ENCODE assay signal across 30 cellular contexts in the genomic region with DNA sequence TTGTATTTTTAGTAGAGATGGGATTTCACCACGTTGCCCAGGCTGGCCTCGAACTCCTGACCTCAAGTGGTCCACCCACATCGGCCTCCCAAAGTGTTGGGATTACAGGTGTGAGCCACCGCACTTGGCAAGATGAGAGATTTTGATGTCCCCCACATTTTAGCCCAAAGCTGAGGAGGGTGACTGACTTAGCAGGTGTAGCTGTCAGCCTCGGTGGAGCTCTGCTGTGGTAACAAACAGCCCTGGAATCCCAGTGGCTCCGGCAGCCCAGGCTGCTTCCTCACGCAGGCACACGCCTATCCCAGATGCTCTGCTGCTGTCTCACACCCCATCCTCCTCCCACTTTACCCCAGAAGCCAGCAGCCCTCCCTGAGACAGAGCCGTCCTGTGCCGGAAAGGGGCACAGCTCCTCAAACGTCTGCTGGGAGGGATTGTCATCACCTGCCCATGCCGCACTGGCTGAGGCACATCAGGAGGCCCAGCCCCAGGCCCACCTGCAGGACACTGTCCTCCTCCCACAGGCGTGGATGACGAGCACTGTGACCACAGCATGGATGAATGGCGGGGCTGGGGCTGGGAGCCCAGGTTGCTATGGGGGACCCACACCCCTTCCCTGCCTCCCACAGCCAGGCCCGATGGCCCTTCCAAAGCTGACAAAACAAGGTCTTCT. TPM values are rescaled to one million over a fixed set of nuclear protein-coding genes. Genes with fewer than 3 reads are reported as not detected.
DNase-seq lines count a peak whose midpoint lies in the region; ATAC-seq, FAIRE-seq and TF ChIP-seq lines count a peak whose summit lies in the region.
"Had no signal": no experiment of that assay in that cellular context is flagged by ENCODE, and none has a peak within 500 bp of the region (broad histone marks: within the 10 kb centered on the region; RNA-seq: fewer than 3 reads in every experiment).

No MANE protein-coding gene starts in this region.

- peak overlapping the region; percentile 86 for H2AK9ac ChIP-seq in IMR-90 (replicated peaks; ENCODE audit: low read depth, low read length, poor library complexity)

- intact Hi-C loops in IMR-90 (cut with micrococcal nuclease) (no loop called here), endothelial cell of umbilical vein (cut with micrococcal nuclease) (loop anchor here (1.0 kb wide), 3 partner anchors 10 to 88 kb away; a partner anchor contains a TSS)
- intact Hi-C loops in activated CD4-positive, alpha-beta T cell treated with anti-CD3 and anti-CD28 coated beads, Interleukin-2, amount 10 ng/mL, durations not matched to agents 24 days and 14 days (cut with micrococcal nuclease) = no loop called here

- H3K4me1 ChIP-seq in IMR-90 (ENCODE audit: control insufficient read depth, insufficient read depth, low read length) (peaks cover 47% of the 10 kb centered on the region), endothelial cell of umbilical vein (ENCODE audit: control insufficient read depth, extremely low read depth, insufficient read depth, low read length) (peaks cover 33% of the 10 kb centered on the region), osteoblast (ENCODE audit: insufficient read depth, low read length) (peaks cover 66% of the 10 kb centered on the region)
- H3K4me1 ChIP-seq: pancreas had no signal

- BruUV-seq in IMR-90 (replicated peaks; lab: Mats Ljungman, UMichigan) = no TSS peak
- BruUV-seq in endothelial cell of umbilical vein (replicated peaks; lab: Mats Ljungman, UMichigan) = no TSS peak

- dilution Hi-C loops in IMR-90 (cut with HindIII; ENCODE audit: low sequenced_read_pairs, unreplicated experiment) = no loop called here
- dilution Hi-C loops in endothelial cell of umbilical vein (cut with MboI; ENCODE audit: extremely low pct_ligation_motif_present, low sequenced_read_pairs) = no loop called here

- peak overlapping the region; percentile 61 for H4K5ac ChIP-seq in IMR-90 (ENCODE audit: low read depth, low read length)

- H3K9me1 ChIP-seq in IMR-90 (ENCODE audit: insufficient read depth, low read length) (peaks cover 32% of the 10 kb centered on the region), endothelial cell of umbilical vein (replicated peaks; ENCODE audit: control insufficient read depth, extremely low read depth, insufficient read depth, low read length) (no peaks in the 10 kb centered on the region)

- peak overlapping the region; percentile 68 for H3K18ac ChIP-seq in IMR-90 (ENCODE audit: low read depth, low read length)

- peak overlapping the region; percentile 91 for H3K14ac ChIP-seq in IMR-90 (replicated peaks; ENCODE audit: low read depth, low read length)

- H4K8ac ChIP-seq in IMR-90 (ENCODE audit: low read depth in 2 of 2, low read length in 2 of 2) = peak overlapping the region; percentile 77 to 96

- peak overlapping the region; percentile 97 for H4K91ac ChIP-seq in IMR-90 (ENCODE audit: insufficient read depth, low read depth, low read length)

- TF ChIP-seq POLR2A in IMR-90 (IDR thresholded peaks at IDR 0.05; ENCODE audit: low read depth, low read length) = no peak
- no peak for TF ChIP-seq POLR2A in endothelial cell of umbilical vein (IDR thresholded peaks at IDR 0.05; ENCODE audit: low read depth, low read length)

- DNase-seq in AG20443 (ENCODE audit: low spot score) = peak; percentile 11
- DNase-seq in IMR-90 = no peak
- DNase-seq in endothelial cell of umbilical vein (ENCODE audit: low read depth, low spot score) = no peak
- DNase-seq in osteoblast (ENCODE audit: insufficient read length, low spot score, missing footprints) = peak; percentile 65
- DNase-seq in activated CD4-positive, alpha-beta T cell treated with anti-CD3 and anti-CD28 coated beads, Interleukin-2, amount 10 ng/mL, durations not matched to agents 24 days and 14 days = no peak
- DNase-seq in NCI-H1105 (lab: John Stamatoyannopoulos, UW) = no peak
- DNase-seq: activated CD4-positive, alpha-beta T cell treated with anti-CD3 and anti-CD28 coated beads, Interleukin-2, amount 50 U/mL, for 48 hours; activated naive CD4-positive, alpha-beta T cell; activated naive CD8-positive, alpha-beta T cell treated with anti-CD3 and anti-CD28 coated beads, Interleukin-2, amount 50 U/mL, for 24 hours; CD8-positive, alpha-beta memory T cell; DMS 273 treated with DMSO at 0.1 percent for 48 hours; Karpas-422; lower lobe of right lung; NCI-H1436 treated with DMSO at 0.1 percent for 48 hours; RPMI8226; stimulated activated CD4-positive, alpha-beta T cell treated with anti-CD3 and anti-CD28 coated beads, Interleukin-2, amount 100 ng/mL, for 24 hours had no signal

- H3K4me3 ChIP-seq in IMR-90 (ENCODE audit: insufficient read depth, low read depth, low read length) (no peak overlapping the region), endothelial cell of umbilical vein (replicated peaks in 1 of 3; ENCODE audit: insufficient read depth in 1 of 3, low read depth in 1 of 3, low read length in 3 of 3) (no peak overlapping the region), osteoblast (ENCODE audit: insufficient read depth, low read length) (no peak overlapping the region)
- H3K4me3 ChIP-seq: esophagus muscularis mucosa, lower lobe of right lung, mucosa of descending colon, pancreas had no signal

- H3K27ac ChIP-seq in IMR-90 (ENCODE audit: insufficient read depth, low read length) (peak overlapping the region; percentile 65), endothelial cell of umbilical vein (ENCODE audit: insufficient read depth, low read depth, low read length) (peak overlapping the region; percentile 61), osteoblast (ENCODE audit: low read depth, low read length) (peak overlapping the region; percentile 55)
- H3K27ac ChIP-seq: esophagus muscularis mucosa, foreskin keratinocyte, pancreas, thoracic aorta had no signal

- H2BK120ac ChIP-seq in IMR-90 (ENCODE audit: low read depth, low read length) = peak overlapping the region; percentile 98

- peak overlapping the region; percentile 87 for H2BK5ac ChIP-seq in IMR-90 (ENCODE audit: low read depth, low read length, poor library complexity, severe bottlenecking)

- peak overlapping the region; percentile 94 for H2BK20ac ChIP-seq in IMR-90 (ENCODE audit: low read depth, low read length)

- no peak overlapping the region for H3K27ac Mint-ChIP-seq in activated CD4-positive, alpha-beta T cell treated with anti-CD3 and anti-CD28 coated beads, Interleukin-2, amount 10 ng/mL, durations not matched to agents 24 days and 14 days
- H3K27ac Mint-ChIP-seq: activated naive CD8-positive, alpha-beta T cell treated with anti-CD3 and anti-CD28 coated beads, Interleukin-2, amount 50 U/mL, for 24 hours; CD8-positive, alpha-beta memory T cell; dendritic cell treated with granulocyte-macrophage colony-stimulating factor and Interleukin-4, amounts not matched to agents 40 ng/mL and 50 ng/mL, for 4 days; nephron; stimulated activated naive CD8-positive, alpha-beta T cell treated with anti-CD3 and anti-CD28 coated beads, Interleukin-15, Interleukin-2, amounts not matched to agents 100 ng/mL and 50 ng/mL, for 24 hours; T-helper 1 cell treated with Interleukin-12 subunit alpha and Interleukin-12 subunit beta and Interleukin-4 antibody, amounts not matched to agents 30 μg/mL and 1 μg/mL, for 36 hours had no signal

- 96% methylated on average over 4 of the region's 16 CpGs; no CpG with 5 or more reads in 1 of the 2 experiments for WGBS in IMR-90 (ENCODE audit: extremely low coverage in 2 of 2, insufficient read length in 1 of 2), 2 experiments

- FAIRE-seq in endothelial cell of umbilical vein (lab: Jason Lieb, UNC) = no peak
- FAIRE-seq: GM12892, pancreas, TTC549 had no signal

- no peaks in the 10 kb centered on the region for H3K27me3 ChIP-seq in IMR-90 (ENCODE audit: control insufficient read depth, insufficient read depth, low read length)
- H3K27me3 ChIP-seq in endothelial cell of umbilical vein (ENCODE audit: control insufficient read depth in 2 of 2, insufficient read depth in 2 of 2, low read length in 2 of 2) = no peaks in the 10 kb centered on the region
- H3K27me3 ChIP-seq in osteoblast (ENCODE audit: insufficient read depth, low read length) = no peaks in the 10 kb centered on the region
- H3K27me3 ChIP-seq: pancreas had no signal

- H3K9me3 ChIP-seq in IMR-90 (ENCODE audit: control insufficient read depth, insufficient read depth, low read length) (no peaks in the 10 kb centered on the region), endothelial cell of umbilical vein (replicated peaks; ENCODE audit: control insufficient read depth, insufficient read depth, low read length) (no peaks in the 10 kb centered on the region), osteoblast (ENCODE audit: low read depth, low read length) (no peaks in the 10 kb centered on the region)
- H3K9me3 ChIP-seq: esophagus muscularis mucosa, lower lobe of right lung, mucosa of descending colon, pancreas, thoracic aorta had no signal

- H3K9me3 Mint-ChIP-seq in activated CD4-positive, alpha-beta T cell treated with anti-CD3 and anti-CD28 coated beads, Interleukin-2, amount 10 ng/mL, durations not matched to agents 24 days and 14 days = no peaks in the 10 kb centered on the region
- H3K9me3 Mint-ChIP-seq: activated naive CD8-positive, alpha-beta T cell treated with anti-CD3 and anti-CD28 coated beads, Interleukin-2, amount 50 U/mL, for 24 hours; CD8-positive, alpha-beta memory T cell; central memory CD8-positive, alpha-beta T cell; dendritic cell treated with granulocyte-macrophage colony-stimulating factor and Interleukin-4, amounts not matched to agents 40 ng/mL and 50 ng/mL, for 4 days; nephron; stimulated activated naive CD8-positive, alpha-beta T cell treated with anti-CD3 and anti-CD28 coated beads, Interleukin-15, Interleukin-2, amounts not matched to agents 100 ng/mL and 50 ng/mL, for 24 hours; T-helper 1 cell treated with Interleukin-12 subunit alpha and Interleukin-12 subunit beta and Interleukin-4 antibody, amounts not matched to agents 30 μg/mL and 1 μg/mL, for 36 hours had no signal

- H3K79me2 ChIP-seq in endothelial cell of umbilical vein (ENCODE audit: control insufficient read depth, insufficient read depth, low read length) (no peaks in the 10 kb centered on the region), osteoblast (ENCODE audit: insufficient read depth, low read length) (no peaks in the 10 kb centered on the region)

- peak overlapping the region; percentile 76 for H2AFZ ChIP-seq in IMR-90 (replicated peaks; ENCODE audit: low read length, poor library complexity)
- no peak overlapping the region for H2AFZ ChIP-seq in endothelial cell of umbilical vein (ENCODE audit: low read depth, low read length)
- H2AFZ ChIP-seq in osteoblast (ENCODE audit: low read length) = no peak overlapping the region

- ATAC-seq in IMR-90 (ENCODE audit: low read depth) (no peak), GM18858 (IDR thresholded peaks at IDR 0.05; ENCODE audit: unreplicated experiment) (no peak), GM19035 (IDR thresholded peaks at IDR 0.05; ENCODE audit: unreplicated experiment) (no peak)
- ATAC-seq: activated naive CD8-positive, alpha-beta T cell treated with anti-CD3 and anti-CD28 coated beads, Interleukin-2, amount 50 U/mL, for 24 hours; lower lobe of right lung; mucosa of descending colon had no signal

- POLR2A ChIA-PET in IMR-90 (lab: Charles Lee; ENCODE audit: unreplicated experiment) = no interaction called here
- POLR2A ChIA-PET in endothelial cell of umbilical vein (lab: Charles Lee) = interaction anchor here (1.0 to 1.5 kb wide), 2 partner anchors 9 to 11 kb away, joined by 3 to 8 read pairs; a partner anchor contains a TSS

- H2AK5ac ChIP-seq in IMR-90 (ENCODE audit: low read depth, low read length) = peak overlapping the region; percentile 99

- peak overlapping the region; percentile 94; the same call in 2 of the 3 replicates for H2BK15ac ChIP-seq in IMR-90 (ENCODE audit: low read depth, low read length)

- CTCF ChIA-PET in IMR-90 (lab: Yijun Ruan, JAX) = no interaction called here
- CTCF ChIA-PET in endothelial cell of umbilical vein (lab: Charles Lee) = interaction anchor here (0.6 to 2.2 kb wide), 4 partner anchors 10 to 40 kb away, joined by 4 to 7 read pairs (median 6); a partner anchor contains a TSS

- no peak overlapping the region for H3K4me3 Mint-ChIP-seq in activated CD4-positive, alpha-beta T cell treated with anti-CD3 and anti-CD28 coated beads, Interleukin-2, amount 10 ng/mL, durations not matched to agents 24 days and 14 days
- H3K4me3 Mint-ChIP-seq: activated naive CD8-positive, alpha-beta T cell treated with anti-CD3 and anti-CD28 coated beads, Interleukin-2, amount 50 U/mL, for 24 hours; CD8-positive, alpha-beta memory T cell; central memory CD8-positive, alpha-beta T cell; dendritic cell treated with granulocyte-macrophage colony-stimulating factor and Interleukin-4, amounts not matched to agents 40 ng/mL and 50 ng/mL, for 4 days; stimulated activated naive CD8-positive, alpha-beta T cell treated with anti-CD3 and anti-CD28 coated beads, Interleukin-15, Interleukin-2, amounts not matched to agents 100 ng/mL and 50 ng/mL, for 24 hours; T-helper 1 cell treated with Interleukin-12 subunit alpha and Interleukin-12 subunit beta and Interleukin-4 antibody, amounts not matched to agents 30 μg/mL and 1 μg/mL, for 36 hours had no signal

- in situ Hi-C loops in IMR-90 (cut with MboI; ENCODE audit: low sequenced_read_pairs) = no loop called here

- no peak for TF ChIP-seq RAD21 in IMR-90 (IDR thresholded peaks at IDR 0.05; ENCODE audit: low read length)

- H3K36me3 ChIP-seq in IMR-90 (ENCODE audit: control insufficient read depth, insufficient read depth, low read length) (no peaks in the 10 kb centered on the region), endothelial cell of umbilical vein (ENCODE audit: control insufficient read depth in 2 of 2, extremely low read depth in 1 of 2, insufficient read depth in 2 of 2, low read length in 2 of 2) (no peaks in the 10 kb centered on the region), osteoblast (ENCODE audit: insufficient read depth, low read length) (no peaks in the 10 kb centered on the region)
- H3K36me3 ChIP-seq: esophagus muscularis mucosa, lower lobe of right lung, pancreas, thoracic aorta had no signal

- peaks cover 4 to 28% of the 10 kb centered on the region in 2 experiments; a peak in 2 of 4 replicates for H3K79me1 ChIP-seq in IMR-90 (ENCODE audit: low read depth in 1 of 2, low read length in 2 of 2)

- TF ChIP-seq CTCF in IMR-90 (conservative IDR thresholded peaks at IDR 0.05; ENCODE audit: low read depth, low read length) = no peak
- TF ChIP-seq CTCF in endothelial cell of umbilical vein (IDR thresholded peaks at IDR 0.05; ENCODE audit: extremely low read depth in 1 of 2, insufficient read depth in 1 of 2, low read depth in 1 of 2, low read length in 2 of 2) = no peak
- no peak for TF ChIP-seq CTCF in osteoblast (IDR thresholded peaks at IDR 0.05; ENCODE audit: extremely low read depth, low read depth, low read length)

- peak overlapping the region; percentile 94 for H3K4ac ChIP-seq in IMR-90 (ENCODE audit: low read depth, low read length)

- peaks cover 3% of the 10 kb centered on the region; the same call in 1 of the 2 replicates for H4K20me1 ChIP-seq in IMR-90 (ENCODE audit: insufficient read depth, low read length)
- H4K20me1 ChIP-seq in endothelial cell of umbilical vein (replicated peaks; ENCODE audit: control insufficient read depth, extremely low read depth, insufficient read depth, low read length) = no peaks in the 10 kb centered on the region
- no peaks in the 10 kb centered on the region for H4K20me1 ChIP-seq in osteoblast (ENCODE audit: insufficient read depth, low read length)

- H3K56ac ChIP-seq in IMR-90 (ENCODE audit: extremely low read depth, insufficient read depth, low read length) = peak overlapping the region; percentile 75; the same call in 1 of the 2 replicates

- peak overlapping the region; percentile 11; the same call in 1 of the 2 replicates for H3K9ac ChIP-seq in IMR-90 (ENCODE audit: low read depth, low read length)
- H3K9ac ChIP-seq in endothelial cell of umbilical vein (replicated peaks; ENCODE audit: extremely low read depth, insufficient read depth, low read length) = peak overlapping the region; percentile 16

- H3K4me2 ChIP-seq in IMR-90 (ENCODE audit: low read depth, low read length) (no peak overlapping the region), endothelial cell of umbilical vein (ENCODE audit: insufficient read depth, low read length) (no peak overlapping the region), osteoblast (ENCODE audit: insufficient read depth, low read length) (peak overlapping the region; percentile 58)

- H3K4me1 Mint-ChIP-seq in activated CD4-positive, alpha-beta T cell treated with anti-CD3 and anti-CD28 coated beads, Interleukin-2, amount 10 ng/mL, durations not matched to agents 24 days and 14 days = no peaks in the 10 kb centered on the region
- H3K4me1 Mint-ChIP-seq: activated naive CD8-positive, alpha-beta T cell treated with anti-CD3 and anti-CD28 coated beads, Interleukin-2, amount 50 U/mL, for 24 hours; CD8-positive, alpha-beta memory T cell; central memory CD8-positive, alpha-beta T cell; nephron had no signal

- H3K36me3 Mint-ChIP-seq in activated CD4-positive, alpha-beta T cell treated with anti-CD3 and anti-CD28 coated beads, Interleukin-2, amount 10 ng/mL, durations not matched to agents 24 days and 14 days (ENCODE audit: low read depth) = no peaks in the 10 kb centered on the region
- H3K36me3 Mint-ChIP-seq: CD8-positive, alpha-beta memory T cell had no signal

- peak overlapping the region; percentile 89; the same call in 1 of the 2 replicates for H3K23ac ChIP-seq in IMR-90 (ENCODE audit: low read depth, low read length)

- H3K27me3 Mint-ChIP-seq in activated CD4-positive, alpha-beta T cell treated with anti-CD3 and anti-CD28 coated beads, Interleukin-2, amount 10 ng/mL, durations not matched to agents 24 days and 14 days = peaks cover 13% of the 10 kb centered on the region

RNA-seq across cellular contexts. Expression of a gene that starts 10.6 kb away (rescaled TPM):
- 13.3 and 15.8 TPM in 2 replicates for total RNA-seq in IMR-90 (2012; rRNA removed)
- 34.4 and 37.4 TPM in 2 replicates for polyA plus RNA-seq in IMR-90 (2012; rRNA removed)
- 28.7 and 58.2 TPM in 2 replicates for polyA plus RNA-seq in IMR-90 (2012; cell fraction: cytosol; rRNA removed)
- polyA plus RNA-seq in IMR-90 (2012; cell fraction: nucleus; rRNA removed; ENCODE audit: low replicate concordance) = 40.1 and 75.2 TPM in 2 replicates
- total RNA-seq in endothelial cell of umbilical vein = 52.4 and 76.0 TPM in 2 replicates
- 95.5 and 132 TPM in 2 replicates for polyA plus RNA-seq in endothelial cell of umbilical vein
- polyA plus RNA-seq in endothelial cell of umbilical vein (2011; cell fraction: cytosol; rRNA removed) = 53.7 and 82.1 TPM in 2 replicates
- polyA plus RNA-seq in endothelial cell of umbilical vein (2011; cell fraction: nucleus; rRNA removed) = 43.5 and 57.1 TPM in 2 replicates
- 42.0 and 58.4 TPM in 2 replicates for polyA plus RNA-seq in endothelial cell of umbilical vein (2012)
- 43.6 and 49.1 TPM in 2 replicates for polyA minus RNA-seq in endothelial cell of umbilical vein
- 11.2 TPM for polyA minus RNA-seq in endothelial cell of umbilical vein (2011; cell fraction: cytosol; rRNA and poly(A)+ RNA removed)
- 10.4 and 18.2 TPM in 2 replicates for polyA minus RNA-seq in endothelial cell of umbilical vein (2011; cell fraction: nucleus; rRNA and poly(A)+ RNA removed)
- 33.3 and 41.3 TPM in 2 replicates for total RNA-seq in osteoblast
- total RNA-seq in activated CD4-positive, alpha-beta T cell treated with anti-CD3 and anti-CD28 coated beads, Interleukin-2, amount 10 ng/mL, durations not matched to agents 24 days and 14 days = 0.17 and 0.77 TPM in 2 replicates
- total RNA-seq: CD8-positive, alpha-beta memory T cell had no signal
- polyA plus RNA-seq: CD8-positive, alpha-beta memory T cell had no signal

RNA-seq across cellular contexts. Expression of a gene that starts 39.5 kb away (rescaled TPM):
- total RNA-seq in IMR-90 (2012; rRNA removed) = 203 and 258 TPM in 2 replicates
- 392 and 417 TPM in 2 replicates for polyA plus RNA-seq in IMR-90 (2012; rRNA removed)
- 289 and 326 TPM in 2 replicates for polyA plus RNA-seq in IMR-90 (2012; cell fraction: cytosol; rRNA removed)
- polyA plus RNA-seq in IMR-90 (2012; cell fraction: nucleus; rRNA removed; ENCODE audit: low replicate concordance) = 774 and 1,419 TPM in 2 replicates
- 236 and 286 TPM in 2 replicates for total RNA-seq in endothelial cell of umbilical vein
- 715 and 879 TPM in 2 replicates for polyA plus RNA-seq in endothelial cell of umbilical vein
- 471 and 517 TPM in 2 replicates for polyA plus RNA-seq in endothelial cell of umbilical vein (2011; cell fraction: cytosol; rRNA removed)
- 987 and 1,149 TPM in 2 replicates for polyA plus RNA-seq in endothelial cell of umbilical vein (2011; cell fraction: nucleus; rRNA removed)
- 309 and 348 TPM in 2 replicates for polyA plus RNA-seq in endothelial cell of umbilical vein (2012)
- 491 and 545 TPM in 2 replicates for polyA minus RNA-seq in endothelial cell of umbilical vein
- polyA minus RNA-seq in endothelial cell of umbilical vein (2011; cell fraction: cytosol; rRNA and poly(A)+ RNA removed) = 48.3 TPM
- polyA minus RNA-seq in endothelial cell of umbilical vein (2011; cell fraction: nucleus; rRNA and poly(A)+ RNA removed) = 226 and 241 TPM in 2 replicates
- total RNA-seq in osteoblast = 189 and 227 TPM in 2 replicates
- 121 and 145 TPM in 2 replicates for total RNA-seq in activated CD4-positive, alpha-beta T cell treated with anti-CD3 and anti-CD28 coated beads, Interleukin-2, amount 10 ng/mL, durations not matched to agents 24 days and 14 days

Comparison
In these comparisons a context has a peak if more than half of its experiments do, and no peak if none do; other contexts are left out.
1. DNase-seq: peak in AG20443 (single experiment) and osteoblast (single experiment); none in IMR-90 (single experiment), endothelial cell of umbilical vein (single experiment), activated CD4-positive, alpha-beta T cell treated with anti-CD3 and anti-CD28 coated beads, Interleukin-2, amount 10 ng/mL, durations not matched to agents 24 days and 14 days (single experiment) and NCI-H1105 (single experiment).
2. Peak in every context shown above with its lines, with median percentiles within 50 percentile points of each other: H3K27ac ChIP-seq.